ENCODE assay signal across 27 cellular contexts in genomic region chrX:47674776-47675175, GRCh38. TPM values are rescaled to one million over a fixed set of nuclear protein-coding genes. Genes with fewer than 3 reads are reported as not detected.
"Had no signal": no experiment of that assay in that cellular context is flagged by ENCODE, and none has a peak within 500 bp of the region (broad histone marks: within the 10 kb centered on the region; RNA-seq: fewer than 3 reads in every experiment).

No MANE protein-coding gene starts in this region.

- ATAC-seq: left colon; left lung; lower lobe of right lung; natural killer cell; right lobe of liver; stimulated activated memory B cell treated with anti-CD40 and anti-IgM and Interleukin-4, amounts not matched to agents 10 μg/mL and 1 μg/mL and 100 μg/mL, for 72 hours; stimulated activated naive CD8-positive, alpha-beta T cell treated with anti-CD3 and anti-CD28 coated beads, Interleukin-15, amount 100 ng/mL, for 72 hours had no signal

- H3K9me3 ChIP-seq: left lung, lower lobe of right lung, ovary, right atrium auricular region, right lobe of liver, tibial nerve, uterus had no signal

- H3K4me2 ChIP-seq: neural progenitor cell, smooth muscle cell had no signal

- H2AFZ ChIP-seq: neural progenitor cell had no signal

- H3K36me3 ChIP-seq: left lung, lower lobe of right lung, neural progenitor cell, ovary, right atrium auricular region, right lobe of liver, tibial nerve, uterus had no signal

- H3K9ac ChIP-seq: neural progenitor cell had no signal

- H3K4me3 ChIP-seq: left lung, lower lobe of right lung, neural progenitor cell, ovary, right atrium auricular region, right lobe of liver, smooth muscle cell, tibial nerve, uterus had no signal

- H3K27me3 ChIP-seq: left lung, neural progenitor cell, ovary, right atrium auricular region, right lobe of liver, tibial nerve, uterus had no signal

- H3K27ac ChIP-seq: left lung, lower lobe of right lung, neural progenitor cell, ovary, right atrium auricular region, right lobe of liver, tibial nerve, uterus had no signal

- H3K4me1 ChIP-seq: left lung, lower lobe of right lung, neural progenitor cell, right atrium auricular region, right lobe of liver, tibial nerve, uterus had no signal

- DNase-seq: hypothalamus; immature natural killer cell; kidney; left colon; left lung; lower lobe of right lung; mesendoderm; naive B cell; natural killer cell; nephron progenitor cell; ovary; right lobe of liver; stimulated activated CD4-positive, alpha-beta T cell treated with anti-CD3 and anti-CD28 coated beads, Interleukin-1b, Interleukin-23, amount 100 ng/mL, for 48 hours; stimulated activated CD4-positive, alpha-beta T cell treated with anti-CD3 and anti-CD28 coated beads, Interleukin-2, amount 100 ng/mL, for 48 hours; stimulated activated CD4-positive, alpha-beta T cell treated with anti-CD3 and anti-CD28 coated beads, Interleukin-4, amount 100 ng/mL, for 4 hours; stimulated activated CD8-positive, alpha-beta memory T cell treated with anti-CD3 and anti-CD28 coated beads, Interleukin-4, amount 100 ng/mL, for 48 hours; stimulated activated naive CD4-positive, alpha-beta T cell treated with Interleukin-2 at 50 U/mL for 16 hours; stimulated activated naive CD8-positive, alpha-beta T cell treated with anti-CD3 and anti-CD28 coated beads, Interleukin-15, amount 100 ng/mL, for 72 hours; substantia nigra; uterus had no signal

RNA-seq across cellular contexts. Expression of gene SYN1, which starts 55.1 kb away (rescaled TPM):
- total RNA-seq: pulmonary artery endothelial cell, skeletal muscle tissue had no signal
